In genomic region chr12:62533755-62534107, GRCh38 we compare ENCODE assay signal across 2 cellular contexts.
TF ChIP-seq lines count a peak whose summit lies in the region.

No MANE protein-coding gene starts in this region.

TF ChIP-seq in liver, 16 proteins besides CTCF, POLR2A, EP300 and RAD21 (continued from another document):
- TF ChIP-seq ZBTB33 (IDR thresholded peaks at IDR 0.05) (no peak), FOXA1 (IDR thresholded peaks at IDR 0.05) (peak; percentile 86), YY1 (IDR thresholded peaks at IDR 0.05) (peak; percentile 78), REST (IDR thresholded peaks at IDR 0.05) (peak; percentile 43), MAX (IDR thresholded peaks at IDR 0.05) (no peak), HNF4G (IDR thresholded peaks at IDR 0.05) (no peak), HNF4A (conservative IDR thresholded peaks at IDR 0.05) (peak; percentile 60 to 63), ATF3 (IDR thresholded peaks at IDR 0.05) (peak; percentile 61), SP1 (IDR thresholded peaks at IDR 0.05) (peak; percentile 82), NR2F2 (IDR thresholded peaks at IDR 0.05) (peak; percentile 1), EGR1 (IDR thresholded peaks at IDR 0.05; ENCODE audit: low read depth in 2 of 2) (peak; percentile 13 to 22)

TF ChIP-seq in HepG2, 621 proteins besides CTCF, POLR2A, EP300 and RAD21:
- TF ChIP-seq AHDC1 (CRISPR knock-in tag; IDR thresholded peaks at IDR 0.05; ENCODE audit: borderline replicate concordance) (no peak), MZF1 (CRISPR knock-in tag; IDR thresholded peaks at IDR 0.05; ENCODE audit: borderline replicate concordance) (no peak), SRSF1 (optimal IDR thresholded peaks at IDR 0.05; ENCODE audit: low read depth, low read length) (no peak), ZNF264 (CRISPR knock-in tag; IDR thresholded peaks at IDR 0.05) (no peak), REPIN1 (CRISPR knock-in tag; IDR thresholded peaks at IDR 0.05; ENCODE audit: borderline replicate concordance, low read depth) (no peak), ZNF232 (CRISPR knock-in tag; IDR thresholded peaks at IDR 0.05; ENCODE audit: borderline replicate concordance) (no peak), HMG20B (CRISPR knock-in tag; conservative IDR thresholded peaks at IDR 0.05) (no peak), HIC2 (CRISPR knock-in tag; IDR thresholded peaks at IDR 0.05; ENCODE audit: low read depth) (no peak), LRRFIP1 (CRISPR knock-in tag; conservative IDR thresholded peaks at IDR 0.05) (no peak), CREBL2 (CRISPR knock-in tag; IDR thresholded peaks at IDR 0.05; ENCODE audit: borderline replicate concordance) (no peak), SOX6 (IDR thresholded peaks at IDR 0.05) (no peak), SOX6 (CRISPR knock-in tag; IDR thresholded peaks at IDR 0.05) (no peak)
